Comparison of ENCODE assay signal across 15 cellular contexts in the genomic region with DNA sequence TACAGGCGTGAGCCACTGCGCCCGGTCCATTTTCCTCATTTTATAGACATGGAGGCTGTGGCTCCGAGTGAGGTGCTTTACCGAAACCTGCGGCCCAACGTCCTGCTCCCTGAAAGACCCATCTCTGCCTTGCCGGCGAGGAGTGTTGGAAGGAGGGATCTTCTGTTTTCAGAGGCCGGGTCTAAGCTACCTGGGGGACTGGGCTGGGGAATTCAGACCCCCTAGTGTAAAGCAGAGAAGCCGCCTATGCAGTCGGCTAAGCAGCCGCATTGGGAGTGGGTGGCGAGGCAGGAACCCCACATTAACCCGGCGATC. TPM values are rescaled to one million over a fixed set of nuclear protein-coding genes. Genes with fewer than 3 reads are reported as not detected.
A peak's percentile ranks its signal among the peaks of the same experiment; 100 is the strongest.
DNase-seq lines count a peak whose midpoint lies in the region; TF ChIP-seq lines count a peak whose summit lies in the region.
"Had no signal": no experiment of that assay in that cellular context is flagged by ENCODE, and none has a peak within 500 bp of the region (broad histone marks: within the 10 kb centered on the region; RNA-seq: fewer than 3 reads in every experiment).

No MANE protein-coding gene starts in this region.

- H3K27me3 ChIP-seq in HUES6 (ENCODE audit: control insufficient read depth, insufficient read depth, low read length) (peaks cover 7% of the 10 kb centered on the region; the same call in 1 of the 2 replicates), duodenal mucosa (ENCODE audit: control insufficient read depth in 1 of 2, insufficient read depth in 2 of 2, low read length in 2 of 2) (peaks cover 0 to 2% of the 10 kb centered on the region in 2 donors), mucosa of rectum (ENCODE audit: control insufficient read depth in 2 of 2, insufficient read depth in 2 of 2, low read length in 2 of 2) (peaks cover 5 to 9% of the 10 kb centered on the region in 2 donors), thyroid gland (no peaks in the 10 kb centered on the region)
- H3K27me3 ChIP-seq: adrenal gland, SJCRH30 had no signal

- no peak for TF ChIP-seq CTCF in thyroid gland (IDR thresholded peaks at IDR 0.05)

- H3K4me1 Mint-ChIP-seq in activated T-cell treated with anti-CD3 and anti-CD28 coated beads, Interleukin-2, amount 50 U/mL, for 24 hours (ENCODE audit: low read depth): peaks cover 12% of the 10 kb centered on the region
- H3K4me1 Mint-ChIP-seq: stimulated activated naive B cell treated with anti-CD40 and anti-IgM and Interleukin-4, amounts not matched to agents 10 μg/mL and 1 μg/mL and 100 μg/mL, for 72 hours had no signal

- no peaks in the 10 kb centered on the region for H3K36me3 Mint-ChIP-seq in activated T-cell treated with anti-CD3 and anti-CD28 coated beads, Interleukin-2, amount 50 U/mL, for 24 hours (ENCODE audit: low read depth)
- H3K36me3 Mint-ChIP-seq: stimulated activated naive B cell treated with anti-CD40 and anti-IgM and Interleukin-4, amounts not matched to agents 10 μg/mL and 1 μg/mL and 100 μg/mL, for 72 hours had no signal

- H3K9me3 ChIP-seq in HUES6 (ENCODE audit: control insufficient read depth, insufficient read depth, low read depth, low read length) (no peaks in the 10 kb centered on the region), duodenal mucosa (ENCODE audit: control insufficient read depth in 1 of 2, low read length in 2 of 2) (no peaks in the 10 kb centered on the region), mucosa of rectum (ENCODE audit: control insufficient read depth in 2 of 2, low read length in 2 of 2) (no peaks in the 10 kb centered on the region), thyroid gland (no peaks in the 10 kb centered on the region)
- H3K9me3 ChIP-seq: adrenal gland, pancreas, SJCRH30 had no signal

- WGBS in thyroid gland, 2 donors: 62 to 75% methylated on average over 9 to 16 of the region's 16 CpGs

- TF ChIP-seq POLR2A in thyroid gland (IDR thresholded peaks at IDR 0.05): no peak

- H3K4me1 ChIP-seq in HUES6 (ENCODE audit: control insufficient read depth, insufficient read depth, low read length): peaks cover 7% of the 10 kb centered on the region
- peaks cover 0 to 5% of the 10 kb centered on the region in 2 donors for H3K4me1 ChIP-seq in duodenal mucosa (ENCODE audit: control insufficient read depth in 1 of 2, insufficient read depth in 2 of 2, low read length in 2 of 2)
- H3K4me1 ChIP-seq in mucosa of rectum (ENCODE audit: control insufficient read depth in 2 of 2, insufficient read depth in 2 of 2, low read length in 2 of 2): peaks cover 0 to 3% of the 10 kb centered on the region in 2 donors
- H3K4me1 ChIP-seq in thyroid gland: peaks cover 0 to 10% of the 10 kb centered on the region in 2 donors
- H3K4me1 ChIP-seq: pancreas, SJCRH30 had no signal

- H3K36me3 ChIP-seq in HUES6 (ENCODE audit: control insufficient read depth, insufficient read depth, low read length) (no peaks in the 10 kb centered on the region), duodenal mucosa (ENCODE audit: control insufficient read depth in 1 of 2, insufficient read depth in 2 of 2, low read length in 2 of 2) (no peaks in the 10 kb centered on the region), mucosa of rectum (ENCODE audit: control insufficient read depth in 2 of 2, insufficient read depth in 2 of 2, low read length in 2 of 2) (no peaks in the 10 kb centered on the region), thyroid gland (no peaks in the 10 kb centered on the region)
- H3K36me3 ChIP-seq: adrenal gland, pancreas, SJCRH30 had no signal

- no peak overlapping the region for H3K27ac Mint-ChIP-seq in activated T-cell treated with anti-CD3 and anti-CD28 coated beads, Interleukin-2, amount 50 U/mL, for 24 hours
- H3K27ac Mint-ChIP-seq: stimulated activated naive B cell treated with anti-CD40 and anti-IgM and Interleukin-4, amounts not matched to agents 10 μg/mL and 1 μg/mL and 100 μg/mL, for 72 hours had no signal

- H3K9me3 Mint-ChIP-seq in activated T-cell treated with anti-CD3 and anti-CD28 coated beads, Interleukin-2, amount 50 U/mL, for 24 hours: no peaks in the 10 kb centered on the region
- H3K9me3 Mint-ChIP-seq: stimulated activated naive B cell treated with anti-CD40 and anti-IgM and Interleukin-4, amounts not matched to agents 10 μg/mL and 1 μg/mL and 100 μg/mL, for 72 hours had no signal

- no peak overlapping the region for H3K4me3 Mint-ChIP-seq in activated T-cell treated with anti-CD3 and anti-CD28 coated beads, Interleukin-2, amount 50 U/mL, for 24 hours

- no peak overlapping the region for H3K27ac ChIP-seq in HUES6 (ENCODE audit: low read depth, low read length)
- H3K27ac ChIP-seq in duodenal mucosa (ENCODE audit: low read depth, low read length): peak overlapping the region; percentile 41
- peak overlapping the region; percentile 61 to 65 for H3K27ac ChIP-seq in mucosa of rectum (ENCODE audit: low read depth in 2 of 2, low read length in 2 of 2)
- peak overlapping the region; percentile 66 to 87 (median 68) for H3K27ac ChIP-seq in thyroid gland
- H3K27ac ChIP-seq: SJCRH30 had no signal

- no peak overlapping the region for H3K9ac ChIP-seq in HUES6 (ENCODE audit: low read length)
- no peak overlapping the region for H3K9ac ChIP-seq in duodenal mucosa (ENCODE audit: low read depth in 1 of 2, low read length in 2 of 2)
- H3K9ac ChIP-seq in mucosa of rectum (ENCODE audit: low read depth in 1 of 2, low read length in 2 of 2): peak overlapping the region in 1 of 2 donors; percentile 39

- peaks cover 39% of the 10 kb centered on the region for H3K27me3 Mint-ChIP-seq in activated T-cell treated with anti-CD3 and anti-CD28 coated beads, Interleukin-2, amount 50 U/mL, for 24 hours

- DNase-seq in thyroid gland (no peak), pons (ENCODE audit: low spot score) (no peak), hepatic stellate cell (ENCODE audit: low spot score) (no peak)
- DNase-seq in activated T-cell treated with anti-CD3 and anti-CD28 coated beads, Interleukin-2, amount 50 U/mL, for 24 hours: no peak
- DNase-seq: NCI-H2171; NK-92 treated with Interleukin-12 subunit alpha and Interleukin-12 subunit beta, amount 100 ng/mL, for 24 hours; SJCRH30; stimulated activated CD4-positive, alpha-beta T cell treated with anti-CD3 and anti-CD28 coated beads, Interleukin-2, amount 100 ng/mL, for 48 hours; stimulated activated naive B cell treated with anti-CD40 and anti-IgM and Interleukin-4, amounts not matched to agents 10 μg/mL and 1 μg/mL and 100 μg/mL, for 72 hours had no signal

- intact Hi-C loops in thyroid gland (cut with DNase I): no loop called here

- H3K4me3 ChIP-seq in HUES6 (ENCODE audit: low read depth, low read length) (peak overlapping the region; percentile 48; the same call in 1 of the 2 replicates), duodenal mucosa (ENCODE audit: low read depth in 1 of 2, low read length in 2 of 2) (peak overlapping the region; percentile 42 to 59), mucosa of rectum (ENCODE audit: low read length in 2 of 2) (no peak overlapping the region), thyroid gland (replicated peaks in 1 of 3) (peak overlapping the region in 1 of 3 donors; percentile 52)
- H3K4me3 ChIP-seq: SJCRH30 had no signal

RNA-seq across cellular contexts. Expression of gene MEOX1, which starts 16.3 kb away (rescaled TPM):
- 1 to 10 TPM in 3 of 4 donors, not detected in 1; 1.1 to 1.9 (median 1.4) TPM for total RNA-seq in thyroid gland
- total RNA-seq: H4 had no signal

Comparison
In these comparisons a context has a peak if more than half of its experiments do, and no peak if none do; other contexts are left out.
1. H3K4me3 ChIP-seq: peak in HUES6 (single experiment) and duodenal mucosa (2 of 2); none in mucosa of rectum (0 of 2).